ENCODE assay signal across 8 cellular contexts in genomic region chr16:1781758-1782407, GRCh38. TPM values are rescaled to one million over a fixed set of nuclear protein-coding genes. Genes with fewer than 3 reads are reported as not detected.
DNase-seq lines count a peak whose midpoint lies in the region; ATAC-seq, FAIRE-seq and TF ChIP-seq lines count a peak whose summit lies in the region.

No MANE protein-coding gene starts in this region.

- WGBS in esophagus muscularis mucosa: 2% methylated on average over 20 of the region's 70 CpGs

- peaks cover 10% of the 10 kb centered on the region for H3K36me3 Mint-ChIP-seq in activated B cell treated with CpG ODN at 0.5 μM for 24 hours (ENCODE audit: low read depth)

- no peaks in the 10 kb centered on the region for H3K27me3 ChIP-seq in esophagus muscularis mucosa
- no peaks in the 10 kb centered on the region for H3K27me3 ChIP-seq in neural cell (ENCODE audit: insufficient read depth, low read depth, low read length)

- H3K27ac ChIP-seq in esophagus muscularis mucosa (replicated peaks in 1 of 4): peak overlapping the region; percentile 87 to 99 (median 90)
- H3K27ac ChIP-seq in neural cell (ENCODE audit: low read length): peak overlapping the region; percentile 63

- H3K36me3 ChIP-seq in esophagus muscularis mucosa (peaks cover 15 to 63% (median 61%) of the 10 kb centered on the region in 4 donors), neural cell (ENCODE audit: insufficient read depth, low read length) (no peaks in the 10 kb centered on the region)

- no peak for TF ChIP-seq CTCF in activated B cell treated with CpG ODN at 0.5 μM for 24 hours (IDR thresholded peaks at IDR 0.05)
- TF ChIP-seq CTCF in esophagus muscularis mucosa (IDR thresholded peaks at IDR 0.05): peak in 1 of 3 experiments; percentile 25
- no peak for TF ChIP-seq CTCF in neural cell (IDR thresholded peaks at IDR 0.05; ENCODE audit: poor library complexity, severe bottlenecking)

- H4K20me1 ChIP-seq in neural cell (ENCODE audit: insufficient read depth): peaks cover 28% of the 10 kb centered on the region

- TF ChIP-seq POLR2A in esophagus muscularis mucosa (IDR thresholded peaks at IDR 0.05; ENCODE audit: low read depth): no peak

- H3K4me1 Mint-ChIP-seq in activated B cell treated with CpG ODN at 0.5 μM for 24 hours: peaks cover 24% of the 10 kb centered on the region

- peak; percentile 42 for DNase-seq in stimulated activated CD4-positive, alpha-beta T cell treated with anti-CD3 and anti-CD28 coated beads, Interleukin-15, amount 100 ng/mL, for 24 hours
- DNase-seq in stimulated activated CD4-positive, alpha-beta T cell treated with anti-CD3 and anti-CD28 coated beads, Interleukin-4, amount 100 ng/mL, for 4 hours: no peak
- DNase-seq in activated B cell treated with CpG ODN at 0.5 μM for 24 hours (no peak), esophagus muscularis mucosa (ENCODE audit: extremely low spot score) (no peak), NCI-H82 (lab: John Stamatoyannopoulos, UW) (no peak), HTR-8/SVneo (ENCODE audit: insufficient read length, low spot score) (no peak)

- peak; percentile 10 for TF ChIP-seq RAD21 in neural cell (conservative IDR thresholded peaks at IDR 0.05)

- CTCF ChIA-PET in activated B cell treated with CpG ODN at 0.5 μM for 24 hours (lab: Charles Lee): interaction anchor here (0.6 to 2.1 kb wide), 5 partner anchors 9 to 418 kb away, joined by 3 to 15 read pairs (median 6); partner anchors contain the start of genes EME2, MAPK8IP3 and MRPS34

- no peaks in the 10 kb centered on the region for H3K27me3 Mint-ChIP-seq in activated B cell treated with CpG ODN at 0.5 μM for 24 hours

- H3F3A ChIP-seq in neural cell (ENCODE audit: insufficient read depth, low read length, poor library complexity, severe bottlenecking): no peaks in the 10 kb centered on the region

- H3K9me3 Mint-ChIP-seq in activated B cell treated with CpG ODN at 0.5 μM for 24 hours: no peaks in the 10 kb centered on the region

- peak overlapping the region; percentile 88 for H3K4me2 ChIP-seq in neural cell (ENCODE audit: low read length)

- TF ChIP-seq EP300 in esophagus muscularis mucosa (IDR thresholded peaks at IDR 0.05) (no peak), neural cell (conservative IDR thresholded peaks at IDR 0.05; ENCODE audit: poor library complexity, severe bottlenecking) (no peak)

- peak; percentile 0 for ATAC-seq in HG03342 (IDR thresholded peaks at IDR 0.05; ENCODE audit: unreplicated experiment)
- no peak for ATAC-seq in activated B cell treated with CpG ODN at 0.5 μM for 24 hours (ENCODE audit: low read depth)

- H3K4me3 Mint-ChIP-seq in activated B cell treated with CpG ODN at 0.5 μM for 24 hours: peak overlapping the region; percentile 84

- POLR2A ChIA-PET in activated B cell treated with CpG ODN at 0.5 μM for 24 hours (lab: Charles Lee): interaction anchor here (0.8 to 3.7 kb wide), 14 partner anchors 9 to 1092 kb away, joined by 3 to 88 read pairs (median 8); partner anchors contain the start of genes EME2, FAHD1, HAGH and JPT2

- H3K9me3 ChIP-seq in esophagus muscularis mucosa (no peaks in the 10 kb centered on the region), neural cell (ENCODE audit: low read length) (no peaks in the 10 kb centered on the region)

- peak overlapping the region; percentile 82 for H3K9ac ChIP-seq in neural cell (ENCODE audit: low read length)

- intact Hi-C loops in activated B cell treated with CpG ODN at 0.5 μM for 24 hours (cut with micrococcal nuclease): loop anchor here (1.0 to 5.0 kb wide), 10 partner anchors 9 to 971 kb away; partner anchors contain the start of genes HAGH, MAPK8IP3, MRPS34 and MSRB1
- intact Hi-C loops in esophagus muscularis mucosa (cut with DNase I): loop anchor here (1.0 kb wide), 1 partner anchor 9 kb away; the partner anchor contains the start of gene MRPS34

- peak overlapping the region; percentile 79 for H3K27ac Mint-ChIP-seq in activated B cell treated with CpG ODN at 0.5 μM for 24 hours

- peaks cover 30 to 72% (median 55%) of the 10 kb centered on the region in 4 donors for H3K4me1 ChIP-seq in esophagus muscularis mucosa

- H3K4me3 ChIP-seq in esophagus muscularis mucosa: peak overlapping the region; percentile 92 to 99 (median 96)
- H3K4me3 ChIP-seq in neural cell (ENCODE audit: low read length): peak overlapping the region; percentile 95

- H3K79me2 ChIP-seq in neural cell (replicated peaks; ENCODE audit: insufficient read depth, low read length): peaks cover 34% of the 10 kb centered on the region

- no peak for FAIRE-seq in HTR-8/SVneo (lab: Jason Lieb, UNC)

- H2AFZ ChIP-seq in neural cell (ENCODE audit: low read depth, low read length): no peak overlapping the region

- H3K9me2 ChIP-seq in neural cell (ENCODE audit: insufficient read depth, low read length): no peaks in the 10 kb centered on the region

TF ChIP-seq in neural cell, 6 proteins besides CTCF, POLR2A, EP300 and RAD21:
- TF ChIP-seq MXI1 (conservative IDR thresholded peaks at IDR 0.05; ENCODE audit: poor library complexity, severe bottlenecking): peak; percentile 56
- TF ChIP-seq TAF1 (IDR thresholded peaks at IDR 0.05; ENCODE audit: low read depth): no peak
- TF ChIP-seq SMC3 (conservative IDR thresholded peaks at IDR 0.05; ENCODE audit: poor library complexity): no peak
- no peak for TF ChIP-seq EZH2 (IDR thresholded peaks at IDR 0.05; ENCODE audit: borderline replicate concordance, insufficient read depth, low read length, poor library complexity, severe bottlenecking)
- TF ChIP-seq REST (IDR thresholded peaks at IDR 0.05; ENCODE audit: borderline replicate concordance): peak; percentile 1
TF ChIP-seq in neural cell: peak in this region for 2.

RNA-seq across cellular contexts. Expression of gene SPSB3, which starts 0.5 kb away (rescaled TPM):
- total RNA-seq in activated B cell treated with CpG ODN at 0.5 μM for 24 hours: 36.4 and 40.3 TPM in 2 replicates
- total RNA-seq in esophagus muscularis mucosa: 100 to 1,000 TPM in 1 of 4 donors, 10 to 100 TPM in 3; 69.1 to 101 (median 78.6) TPM
- polyA plus RNA-seq in neural cell: 315 and 373 TPM in 2 replicates
- 86.0 and 88.4 TPM in 2 replicates for polyA minus RNA-seq in neural cell

RNA-seq across cellular contexts. Expression of gene NUBP2, which starts 0.9 kb away (rescaled TPM):
- total RNA-seq in activated B cell treated with CpG ODN at 0.5 μM for 24 hours (53.7 and 54.2 TPM in 2 replicates), esophagus muscularis mucosa (10 to 100 TPM; 82.7 to 93.8 (median 87.6) TPM)
- polyA plus RNA-seq in neural cell: 213 and 246 TPM in 2 replicates
- 81.8 and 102 TPM in 2 replicates for polyA minus RNA-seq in neural cell

RNA-seq across cellular contexts. Expression of gene MRPS34, which starts 8.9 kb away (rescaled TPM):
- total RNA-seq in activated B cell treated with CpG ODN at 0.5 μM for 24 hours: 60.9 and 65.1 TPM in 2 replicates
- 10 to 100 TPM; 47.1 to 75.2 (median 64.2) TPM for total RNA-seq in esophagus muscularis mucosa
- polyA plus RNA-seq in neural cell: 113 and 152 TPM in 2 replicates
- 32.9 and 48.0 TPM in 2 replicates for polyA minus RNA-seq in neural cell

RNA-seq across cellular contexts. Expression of gene EME2, which starts 9.3 kb away (rescaled TPM):
- total RNA-seq in activated B cell treated with CpG ODN at 0.5 μM for 24 hours: 37.1 and 49.9 TPM in 2 replicates
- 10 to 100 TPM in 1 of 4 donors, 1 to 10 TPM in 3; 5.5 to 10.4 (median 6.5) TPM for total RNA-seq in esophagus muscularis mucosa
- 21.2 and 25.6 TPM in 2 replicates for polyA plus RNA-seq in neural cell
- polyA minus RNA-seq in neural cell: 17.4 and 18.7 TPM in 2 replicates

RNA-seq across cellular contexts. Expression of gene NME3, which starts 10.5 kb away (rescaled TPM):
- total RNA-seq in activated B cell treated with CpG ODN at 0.5 μM for 24 hours (54.1 and 57.8 TPM in 2 replicates), esophagus muscularis mucosa (100 to 1,000 TPM in 1 of 4 donors, 10 to 100 TPM in 3; 64.8 to 101 (median 83.7) TPM)
- polyA plus RNA-seq in neural cell: 102 and 145 TPM in 2 replicates
- polyA minus RNA-seq in neural cell: 13.8 and 21.4 TPM in 2 replicates
